ENCODE assay signal across 13 cellular contexts in the genomic region with DNA sequence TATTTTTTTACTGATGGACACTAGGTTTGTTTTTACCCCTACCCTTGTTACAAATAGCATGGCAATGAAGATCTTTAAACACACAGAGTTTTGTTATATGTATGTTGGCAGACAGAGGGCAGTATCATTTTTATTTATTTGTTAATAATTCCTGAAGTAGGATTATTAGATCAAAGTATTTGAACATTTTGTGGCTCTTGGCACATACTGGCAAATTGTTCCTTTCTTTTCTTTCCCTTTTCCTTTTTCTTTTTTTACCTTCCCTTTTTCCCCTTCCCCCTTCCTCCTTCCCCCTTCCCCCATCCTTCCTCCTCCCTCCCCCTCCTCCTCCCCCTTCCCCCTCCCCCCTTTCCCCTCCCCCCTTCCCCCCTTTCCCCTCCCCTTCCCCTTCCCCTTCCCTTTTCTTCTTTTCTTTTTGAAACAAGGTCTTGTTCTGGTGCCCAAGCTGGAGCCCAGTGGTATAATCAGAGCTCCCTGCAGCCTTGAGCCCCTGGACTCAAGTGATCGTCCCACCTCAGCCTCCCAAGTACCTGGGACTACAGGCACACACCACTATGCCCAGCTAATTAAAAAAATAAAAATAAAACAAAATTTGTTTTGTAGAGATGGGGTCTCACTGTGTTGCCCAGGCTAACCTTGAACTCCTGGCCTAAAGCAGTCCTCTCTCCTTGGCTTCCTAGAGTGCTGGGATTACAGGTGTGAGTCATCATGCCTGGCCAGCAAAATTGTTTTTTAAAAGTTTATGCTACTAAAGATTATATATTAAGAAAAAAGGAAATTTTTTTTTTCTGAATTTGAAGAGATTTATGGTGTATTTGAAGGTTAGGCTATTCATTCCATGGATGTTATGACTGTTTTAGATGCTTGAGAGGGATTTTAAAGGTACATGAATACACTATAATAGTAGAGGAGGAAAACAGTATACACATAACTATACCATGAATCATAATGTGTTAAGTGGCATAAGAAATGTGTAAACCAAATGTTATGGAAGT. TPM values are rescaled to one million over a fixed set of nuclear protein-coding genes. Genes with fewer than 3 reads are reported as not detected.
DNase-seq lines count a peak whose midpoint lies in the region; ATAC-seq and TF ChIP-seq lines count a peak whose summit lies in the region.
"Had no signal": no experiment of that assay in that cellular context is flagged by ENCODE, and none has a peak within 500 bp of the region (broad histone marks: within the 10 kb centered on the region; RNA-seq: fewer than 3 reads in every experiment).

No MANE protein-coding gene starts in this region.

- no peaks in the 10 kb centered on the region for H3K9me3 ChIP-seq in SK-N-SH
- H3K9me3 ChIP-seq: SJSA1 had no signal

- peak overlapping the region; percentile 17; the same call in 1 of the 2 replicates for H3K27ac ChIP-seq in ACC112 (ENCODE audit: low read depth, low read length)
- H3K27ac ChIP-seq in SK-N-SH (ENCODE audit: low read depth in 2 of 2, low read length in 1 of 2), result peak overlapping the region in 1 of 2 experiments; percentile 9; a peak in 1 of 4 replicates
- H3K27ac ChIP-seq: parathyroid adenoma, SJSA1 had no signal

- TF ChIP-seq CTCF in SK-N-SH (IDR thresholded peaks at IDR 0.05), result peak; percentile 28; the same call in 1 of the 2 replicates
- TF ChIP-seq CTCF in fibroblast of mammary gland (conservative IDR thresholded peaks at IDR 0.05; ENCODE audit: control insufficient read depth, insufficient read depth, low read depth, low read length), result no peak

- DNase-seq in H4 (ENCODE audit: low spot score) (peak; percentile 20), SK-N-SH (no peak), fibroblast of mammary gland (ENCODE audit: low read depth) (peak; percentile 46), NCI-H187 treated with DMSO at 0.1 percent for 48 hours (lab: John Stamatoyannopoulos, UW) (no peak)
- DNase-seq: activated CD4-positive, alpha-beta T cell treated with anti-CD3 and anti-CD28 coated beads, Interleukin-2, amount 10 ng/mL, durations not matched to agents 7 days and 5 days; COR-L47; NCI-H345 had no signal

- H2AFZ ChIP-seq in ACC112 (ENCODE audit: low read length, unreplicated experiment) (no peak overlapping the region), SK-N-SH (ENCODE audit: low read depth) (no peak overlapping the region)
- H2AFZ ChIP-seq: parathyroid adenoma had no signal

- no peaks in the 10 kb centered on the region for H3K9me2 ChIP-seq in SK-N-SH

- H3K9ac ChIP-seq in SK-N-SH, result no peak overlapping the region
- H3K9ac ChIP-seq: parathyroid adenoma had no signal

- H3K4me2 ChIP-seq in SK-N-SH, result no peak overlapping the region

- H3K27me3 ChIP-seq in ACC112 (ENCODE audit: insufficient read depth, low read length) (no peaks in the 10 kb centered on the region), SK-N-SH (ENCODE audit: insufficient read depth) (no peaks in the 10 kb centered on the region)
- H3K27me3 ChIP-seq: SJSA1 had no signal

- TF ChIP-seq EP300 in SK-N-SH (IDR thresholded peaks at IDR 0.05; ENCODE audit: borderline replicate concordance in 1 of 2, low read depth in 1 of 2, low read length in 1 of 2), result peak in 1 of 2 experiments; percentile 40; a peak in 1 of 4 replicates

- H3K4me1 ChIP-seq in ACC112 (ENCODE audit: control insufficient read depth, insufficient read depth, low read length, unreplicated experiment), result peaks cover 12% of the 10 kb centered on the region
- H3K4me1 ChIP-seq in SK-N-SH (ENCODE audit: control insufficient read depth in 1 of 2, insufficient read depth in 2 of 2, low read depth in 1 of 2, low read length in 1 of 2), result peaks cover 7 to 9% of the 10 kb centered on the region in 2 experiments; a peak in 3 of 4 replicates

- H3K4me3 ChIP-seq in ACC112 (ENCODE audit: low read depth, low read length), result no peak overlapping the region
- H3K4me3 ChIP-seq in SK-N-SH (ENCODE audit: low read depth in 2 of 2, low read length in 1 of 2), result no peak overlapping the region
- no peak overlapping the region for H3K4me3 ChIP-seq in fibroblast of mammary gland (ENCODE audit: control insufficient read depth, low read depth, low read length)
- H3K4me3 ChIP-seq: SJSA1 had no signal

- peaks cover 36% of the 10 kb centered on the region for H3F3A ChIP-seq in SK-N-SH (replicated peaks; ENCODE audit: insufficient read depth)

- peaks cover 81% of the 10 kb centered on the region for H3K79me2 ChIP-seq in ACC112 (ENCODE audit: control insufficient read depth, insufficient read depth, low read length, unreplicated experiment)
- peaks cover 96% of the 10 kb centered on the region for H3K79me2 ChIP-seq in SK-N-SH (ENCODE audit: insufficient read depth)

- peaks cover 62% of the 10 kb centered on the region for H4K20me1 ChIP-seq in SK-N-SH (ENCODE audit: insufficient read depth)

- 94% methylated on average over 1 of the region's 1 CpG for WGBS in SK-N-SH (ENCODE audit: low lambda C conversion rate)

- no peak for ATAC-seq in GM19351 (IDR thresholded peaks at IDR 0.05; ENCODE audit: unreplicated experiment)
- ATAC-seq in HG03439 (IDR thresholded peaks at IDR 0.05; ENCODE audit: unreplicated experiment), result no peak
- no peak for ATAC-seq in GM21825 (IDR thresholded peaks at IDR 0.05; ENCODE audit: unreplicated experiment)

- no peak for TF ChIP-seq RAD21 in SK-N-SH (IDR thresholded peaks at IDR 0.05; ENCODE audit: low read length)

- CTCF ChIA-PET in SK-N-SH (lab: Yijun Ruan, JAX), result interaction anchor here (2.0 kb wide), 1 partner anchor 15 kb away, joined by 5 read pairs; no protein-coding TSS in a partner anchor

- POLR2A ChIA-PET in SK-N-SH (lab: Yijun Ruan, JAX), result interaction anchor here (1.2 kb wide), 1 partner anchor 39 kb away, joined by 3 read pairs; a partner anchor contains a TSS

- peaks cover 5% of the 10 kb centered on the region; the same call in 1 of the 2 replicates for H3K36me3 ChIP-seq in ACC112 (ENCODE audit: insufficient read depth, low read length)
- H3K36me3 ChIP-seq in SK-N-SH (replicated peaks in 1 of 2; ENCODE audit: control insufficient read depth in 1 of 2, insufficient read depth in 2 of 2, low read length in 1 of 2), result peaks cover 47 to 57% of the 10 kb centered on the region in 2 experiments

TF ChIP-seq in SK-N-SH, 30 proteins besides CTCF, POLR2A, EP300 and RAD21 (continues in another document):
- no peak for TF ChIP-seq FOXM1 (IDR thresholded peaks at IDR 0.05; ENCODE audit: low read depth)
- TF ChIP-seq FOXJ3 (CRISPR knock-in tag; IDR thresholded peaks at IDR 0.05), result no peak
- TF ChIP-seq NRF1 (IDR thresholded peaks at IDR 0.05; ENCODE audit: low read depth, low read length), result no peak
- no peak for TF ChIP-seq YY1 (IDR thresholded peaks at IDR 0.05; ENCODE audit: low read depth)
- TF ChIP-seq JUND (IDR thresholded peaks at IDR 0.05), result peak; percentile 63
- TF ChIP-seq, protein P1, sequence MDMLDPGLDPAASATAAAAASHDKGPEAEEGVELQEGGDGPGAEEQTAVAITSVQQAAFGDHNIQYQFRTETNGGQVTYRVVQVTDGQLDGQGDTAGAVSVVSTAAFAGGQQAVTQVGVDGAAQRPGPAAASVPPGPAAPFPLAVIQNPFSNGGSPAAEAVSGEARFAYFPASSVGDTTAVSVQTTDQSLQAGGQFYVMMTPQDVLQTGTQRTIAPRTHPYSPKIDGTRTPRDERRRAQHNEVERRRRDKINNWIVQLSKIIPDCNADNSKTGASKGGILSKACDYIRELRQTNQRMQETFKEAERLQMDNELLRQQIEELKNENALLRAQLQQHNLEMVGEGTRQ (IDR thresholded peaks at IDR 0.05; ENCODE audit: borderline replicate concordance, low read depth, low read length), result no peak
- peak; percentile 68 for TF ChIP-seq FOSL2 (IDR thresholded peaks at IDR 0.05; ENCODE audit: borderline replicate concordance, low read depth)
- TF ChIP-seq, protein P2, sequence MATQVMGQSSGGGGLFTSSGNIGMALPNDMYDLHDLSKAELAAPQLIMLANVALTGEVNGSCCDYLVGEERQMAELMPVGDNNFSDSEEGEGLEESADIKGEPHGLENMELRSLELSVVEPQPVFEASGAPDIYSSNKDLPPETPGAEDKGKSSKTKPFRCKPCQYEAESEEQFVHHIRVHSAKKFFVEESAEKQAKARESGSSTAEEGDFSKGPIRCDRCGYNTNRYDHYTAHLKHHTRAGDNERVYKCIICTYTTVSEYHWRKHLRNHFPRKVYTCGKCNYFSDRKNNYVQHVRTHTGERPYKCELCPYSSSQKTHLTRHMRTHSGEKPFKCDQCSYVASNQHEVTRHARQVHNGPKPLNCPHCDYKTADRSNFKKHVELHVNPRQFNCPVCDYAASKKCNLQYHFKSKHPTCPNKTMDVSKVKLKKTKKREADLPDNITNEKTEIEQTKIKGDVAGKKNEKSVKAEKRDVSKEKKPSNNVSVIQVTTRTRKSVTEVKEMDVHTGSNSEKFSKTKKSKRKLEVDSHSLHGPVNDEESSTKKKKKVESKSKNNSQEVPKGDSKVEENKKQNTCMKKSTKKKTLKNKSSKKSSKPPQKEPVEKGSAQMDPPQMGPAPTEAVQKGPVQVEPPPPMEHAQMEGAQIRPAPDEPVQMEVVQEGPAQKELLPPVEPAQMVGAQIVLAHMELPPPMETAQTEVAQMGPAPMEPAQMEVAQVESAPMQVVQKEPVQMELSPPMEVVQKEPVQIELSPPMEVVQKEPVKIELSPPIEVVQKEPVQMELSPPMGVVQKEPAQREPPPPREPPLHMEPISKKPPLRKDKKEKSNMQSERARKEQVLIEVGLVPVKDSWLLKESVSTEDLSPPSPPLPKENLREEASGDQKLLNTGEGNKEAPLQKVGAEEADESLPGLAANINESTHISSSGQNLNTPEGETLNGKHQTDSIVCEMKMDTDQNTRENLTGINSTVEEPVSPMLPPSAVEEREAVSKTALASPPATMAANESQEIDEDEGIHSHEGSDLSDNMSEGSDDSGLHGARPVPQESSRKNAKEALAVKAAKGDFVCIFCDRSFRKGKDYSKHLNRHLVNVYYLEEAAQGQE (IDR thresholded peaks at IDR 0.05; ENCODE audit: low read depth, low read length), result no peak
- TF ChIP-seq SMC3 (IDR thresholded peaks at IDR 0.05; ENCODE audit: low read depth, low read length), result no peak
- no peak for TF ChIP-seq CHD2 (IDR thresholded peaks at IDR 0.05; ENCODE audit: low read length, partially characterized antibody)

RNA-seq across cellular contexts. Expression of a gene that starts 39.3 kb away (rescaled TPM):
- 499 and 579 TPM in 2 replicates for total RNA-seq in H4 (2014; rRNA removed; shearing (Covaris generic))
- polyA plus RNA-seq in SK-N-SH (2012; rRNA removed), result 119 and 171 TPM in 2 replicates
- 202 and 288 TPM in 2 replicates for polyA plus RNA-seq in SK-N-SH (2012; cell fraction: cytosol; rRNA removed)
- polyA plus RNA-seq in SK-N-SH (2012; cell fraction: nucleus; rRNA removed), result 55.8 and 118 TPM in 2 replicates

Comparison
In these comparisons a context has a peak if more than half of its experiments do, and no peak if none do; other contexts are left out.
1. DNase-seq: peak in H4 (single experiment) and fibroblast of mammary gland (single experiment); none in SK-N-SH (single experiment) and NCI-H187 treated with DMSO at 0.1 percent for 48 hours (single experiment).